In genomic region chr7:49247759-49248158, GRCh38 we compare ENCODE assay signal across 1 cellular context.
TF ChIP-seq lines count a peak whose summit lies in the region.

No MANE protein-coding gene starts in this region.

TF ChIP-seq in H1, 55 proteins besides CTCF, POLR2A, EP300 and RAD21:
- TF ChIP-seq SAP30 (IDR thresholded peaks at IDR 0.05; ENCODE audit: insufficient read depth, insufficient replicate concordance, low read length): no peak
- no peak for TF ChIP-seq YY1 (IDR thresholded peaks at IDR 0.05; ENCODE audit: low read depth, low read length)
- TF ChIP-seq NANOG (IDR thresholded peaks at IDR 0.05; ENCODE audit: insufficient read depth, low read depth, low read length, poor library complexity, severe bottlenecking): no peak
- TF ChIP-seq ASH2L (IDR thresholded peaks at IDR 0.05; ENCODE audit: low read length): no peak
- no peak for TF ChIP-seq JUN (IDR thresholded peaks at IDR 0.05; ENCODE audit: low read depth, low read length)
- TF ChIP-seq RBBP5 (IDR thresholded peaks at IDR 0.05; ENCODE audit: borderline replicate concordance, low read depth, low read length): no peak
- TF ChIP-seq KDM5A (IDR thresholded peaks at IDR 0.05; ENCODE audit: low read length): no peak
- no peak for TF ChIP-seq MAFK (IDR thresholded peaks at IDR 0.05; ENCODE audit: low read depth, low read length)
- no peak for TF ChIP-seq RNF2 (IDR thresholded peaks at IDR 0.05; ENCODE audit: borderline replicate concordance, low read depth, low read length, missing control alignments, poor library complexity, severe bottlenecking)
- no peak for TF ChIP-seq GTF2F1 (IDR thresholded peaks at IDR 0.05; ENCODE audit: borderline replicate concordance, low read depth, low read length)
- no peak for TF ChIP-seq SP1 (IDR thresholded peaks at IDR 0.05; ENCODE audit: low read depth, low read length)
